Comparison of ENCODE assay signal across 9 cellular contexts in the genomic region with DNA sequence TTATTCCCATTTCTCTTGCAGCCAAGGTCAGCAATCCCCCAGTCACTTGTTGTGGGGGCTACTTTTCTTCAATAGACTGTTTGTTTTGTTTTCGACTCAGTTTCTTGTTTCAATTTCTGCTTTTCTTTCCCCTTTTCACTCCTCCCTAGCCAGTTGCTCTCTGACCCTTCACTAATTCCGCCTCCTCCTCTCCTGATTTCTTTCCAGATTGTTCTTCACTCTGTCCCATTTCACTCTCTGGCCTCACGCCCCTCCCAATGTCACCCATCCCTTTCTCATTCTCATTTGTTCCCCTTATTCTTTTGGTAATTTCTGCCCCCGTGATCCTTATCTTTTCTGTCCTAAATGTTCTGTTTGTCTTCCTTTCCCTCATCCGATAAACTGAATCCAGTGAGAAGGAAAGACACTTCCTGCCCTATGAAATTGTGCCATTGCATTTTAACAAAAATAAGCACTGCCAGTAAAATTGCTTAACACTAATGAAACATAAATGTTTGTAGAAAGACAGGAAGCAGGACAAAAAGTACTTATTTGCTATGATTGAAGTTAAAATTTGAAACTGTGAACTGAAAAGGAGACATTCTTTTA.
DNase-seq lines count a peak whose midpoint lies in the region; ATAC-seq and TF ChIP-seq lines count a peak whose summit lies in the region.
"Had no signal": no experiment of that assay in that cellular context is flagged by ENCODE, and none has a peak within 500 bp of the region (broad histone marks: within the 10 kb centered on the region; RNA-seq: fewer than 3 reads in every experiment).

No MANE protein-coding gene starts in this region.

- no peaks in the 10 kb centered on the region for H3K9me3 Mint-ChIP-seq in CD8-positive, alpha-beta T cell

- H3K27ac ChIP-seq in muscle layer of duodenum (ENCODE audit: low read length) (peak overlapping the region; percentile 78), tibial nerve (peak overlapping the region; percentile 51 to 80 (median 70))
- no peak overlapping the region for H3K27ac ChIP-seq in CD8-positive, alpha-beta T cell (ENCODE audit: low read depth, low read length)

- peak overlapping the region; percentile 79 for H3K4me3 ChIP-seq in adipocyte (ENCODE audit: low read length)
- H3K4me3 ChIP-seq in fibroblast of pulmonary artery (replicated peaks; ENCODE audit: low read depth, low read length): peak overlapping the region; percentile 36
- peak overlapping the region; percentile 45 to 47 for H3K4me3 ChIP-seq in muscle layer of duodenum (ENCODE audit: low read depth in 1 of 2, low read length in 2 of 2)
- H3K4me3 ChIP-seq in tibial nerve: peak overlapping the region in 3 of 4 donors; percentile 3 to 42 (median 30)
- no peak overlapping the region for H3K4me3 ChIP-seq in CD8-positive, alpha-beta T cell (ENCODE audit: low read depth, low read length)

- 7 to 11% methylated on average over 5 of the region's 5 CpGs for WGBS in tibial nerve, 2 donors

- no peak overlapping the region for H3K27ac Mint-ChIP-seq in CD8-positive, alpha-beta T cell

- no peaks in the 10 kb centered on the region for H3K9me3 ChIP-seq in adipocyte (ENCODE audit: control insufficient read depth, low read length)
- no peaks in the 10 kb centered on the region for H3K9me3 ChIP-seq in muscle layer of duodenum (ENCODE audit: control insufficient read depth in 1 of 2, low read length in 2 of 2)
- no peaks in the 10 kb centered on the region for H3K9me3 ChIP-seq in tibial nerve
- no peaks in the 10 kb centered on the region for H3K9me3 ChIP-seq in CD8-positive, alpha-beta T cell (ENCODE audit: low read length)

- CTCF ChIA-PET in CD8-positive, alpha-beta T cell (lab: Charles Lee): no interaction called here

- H3K4me3 Mint-ChIP-seq in CD8-positive, alpha-beta T cell: no peak overlapping the region

- H3K27me3 ChIP-seq in adipocyte (replicated peaks; ENCODE audit: control insufficient read depth, insufficient read depth, low read length): no peaks in the 10 kb centered on the region
- no peaks in the 10 kb centered on the region for H3K27me3 ChIP-seq in muscle layer of duodenum (ENCODE audit: low read depth, low read length)
- H3K27me3 ChIP-seq in tibial nerve: no peaks in the 10 kb centered on the region
- H3K27me3 ChIP-seq in CD8-positive, alpha-beta T cell (ENCODE audit: insufficient read depth, low read length): no peaks in the 10 kb centered on the region

- DNase-seq in adipocyte (ENCODE audit: low read depth): no peak
- peak; percentile 34 for DNase-seq in fibroblast of pulmonary artery (ENCODE audit: low read depth)
- DNase-seq in tibial nerve (ENCODE audit: low spot score in 2 of 2): no peak
- DNase-seq in GM10266 (ENCODE audit: extremely low spot score): no peak
- DNase-seq in amniotic stem cell (lab: John Stamatoyannopoulos, UW): no peak
- no peak for DNase-seq in CD8-positive, alpha-beta T cell
- DNase-seq: NCI-H526, SW 1271 had no signal

- intact Hi-C loops in CD8-positive, alpha-beta T cell (cut with DNase I, micrococcal nuclease): no loop called here

- peaks cover 22% of the 10 kb centered on the region for H3K4me1 ChIP-seq in adipocyte (ENCODE audit: control insufficient read depth, insufficient read depth, low read length)
- H3K4me1 ChIP-seq in muscle layer of duodenum (ENCODE audit: control insufficient read depth in 1 of 2, insufficient read depth in 2 of 2, low read length in 2 of 2): peaks cover 6 to 12% of the 10 kb centered on the region in 2 donors
- H3K4me1 ChIP-seq in tibial nerve: peaks cover 0 to 24% (median 11%) of the 10 kb centered on the region in 4 donors
- peaks cover 5% of the 10 kb centered on the region for H3K4me1 ChIP-seq in CD8-positive, alpha-beta T cell (ENCODE audit: insufficient read depth, low read length)

- TF ChIP-seq EP300 in tibial nerve (IDR thresholded peaks at IDR 0.05): peak in 1 of 2 donors; percentile 50

- H3K36me3 ChIP-seq in adipocyte (ENCODE audit: control insufficient read depth, insufficient read depth, low read length, severe bottlenecking): no peaks in the 10 kb centered on the region
- no peaks in the 10 kb centered on the region for H3K36me3 ChIP-seq in muscle layer of duodenum (ENCODE audit: control insufficient read depth in 1 of 2, insufficient read depth in 2 of 2, low read length in 2 of 2)
- no peaks in the 10 kb centered on the region for H3K36me3 ChIP-seq in tibial nerve
- no peaks in the 10 kb centered on the region for H3K36me3 ChIP-seq in CD8-positive, alpha-beta T cell (ENCODE audit: insufficient read depth, low read length)

- no peaks in the 10 kb centered on the region for H3K27me3 Mint-ChIP-seq in CD8-positive, alpha-beta T cell (ENCODE audit: low read depth)

- peak overlapping the region; percentile 88 for H3K9ac ChIP-seq in adipocyte (ENCODE audit: low read length)

- H3K4me1 Mint-ChIP-seq in CD8-positive, alpha-beta T cell (ENCODE audit: low read depth): peaks cover 10% of the 10 kb centered on the region

- TF ChIP-seq CTCF in fibroblast of pulmonary artery (IDR thresholded peaks at IDR 0.05; ENCODE audit: low read length, missing control alignments) (no peak), tibial nerve (IDR thresholded peaks at IDR 0.05) (no peak), GM10266 (IDR thresholded peaks at IDR 0.05; ENCODE audit: control insufficient read depth, insufficient read depth, low read depth, missing control alignments) (no peak)
- no peak for TF ChIP-seq CTCF in CD8-positive, alpha-beta T cell (IDR thresholded peaks at IDR 0.05)

- H3K36me3 Mint-ChIP-seq in CD8-positive, alpha-beta T cell: no peaks in the 10 kb centered on the region

- no peak for TF ChIP-seq POLR2A in tibial nerve (IDR thresholded peaks at IDR 0.05)

- POLR2A ChIA-PET in CD8-positive, alpha-beta T cell (lab: Charles Lee): no interaction called here

- no peak for ATAC-seq in CD8-positive, alpha-beta T cell
